20 cellular contexts compared by ENCODE assay signal in the genomic region with DNA sequence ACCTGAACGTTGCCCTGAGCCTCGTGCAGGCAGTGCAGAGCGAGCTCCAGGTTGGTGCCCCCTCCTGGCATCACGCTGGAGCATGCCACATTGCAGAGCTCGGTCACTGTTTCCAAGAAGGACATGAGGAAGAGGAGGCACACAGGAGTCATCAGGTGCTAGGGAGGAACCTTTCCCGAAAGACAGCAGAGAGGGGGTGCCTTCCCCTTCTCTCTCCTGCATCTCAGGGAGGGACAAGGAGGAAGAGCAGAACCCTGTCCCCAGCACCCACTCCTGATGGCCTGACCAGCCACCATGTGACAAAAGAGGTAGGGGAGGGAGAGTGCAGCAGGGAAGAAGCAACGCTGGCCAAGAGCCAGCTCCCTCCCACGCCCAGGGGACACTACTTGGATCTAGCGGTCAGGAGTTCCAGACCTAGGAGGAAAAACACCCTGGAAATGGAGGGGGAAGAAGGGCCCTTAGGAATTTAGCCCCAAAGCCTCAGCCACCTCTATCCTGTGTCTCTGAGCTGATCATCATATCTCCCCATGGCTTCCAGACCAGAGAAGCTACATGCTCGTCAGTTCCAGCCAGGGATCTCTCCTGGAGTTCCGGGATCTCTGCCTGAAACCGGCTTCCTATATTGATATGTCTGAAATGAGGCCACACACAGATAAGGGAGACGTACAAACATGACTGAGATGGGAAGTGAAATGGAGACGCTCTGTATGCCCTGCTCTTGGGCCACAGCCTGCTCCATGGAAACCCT. TPM values are rescaled to one million over a fixed set of nuclear protein-coding genes. Genes with fewer than 3 reads are reported as not detected.
"Had no signal": no experiment of that assay in that cellular context is flagged by ENCODE, and none has a peak within 500 bp of the region (broad histone marks: within the 10 kb centered on the region; RNA-seq: fewer than 3 reads in every experiment).

No MANE protein-coding gene starts in this region.

- DNase-seq: activated CD4-positive, alpha-beta T cell treated with anti-CD3 and anti-CD28 coated beads for 36 hours; amygdala; dermis blood vessel endothelial cell; foreskin fibroblast; head of caudate nucleus; ovary; stimulated activated CD4-positive, alpha-beta T cell treated with anti-CD3 and anti-CD28 coated beads, Interleukin-15, amount 100 ng/mL, for 24 hours; stimulated activated CD4-positive, alpha-beta T cell treated with anti-CD3 and anti-CD28 coated beads, Interleukin-4, amount 100 ng/mL, for 4 hours; T-cell; T1000; tibial artery had no signal

- H3K27ac ChIP-seq: ovary, tibial artery, vagina had no signal

- ATAC-seq: activated CD4-positive, alpha-beta T cell treated with anti-CD3 and anti-CD28 coated beads for 36 hours; activated T-helper 17 cell treated with anti-CD3 and anti-CD28 coated beads, Interleukin-2, amount 50 U/mL, for 72 hours; esophagus mucosa; T-cell had no signal

- H3K27ac Mint-ChIP-seq: activated naive CD4-positive, alpha-beta T cell treated with anti-CD3 and anti-CD28 coated beads, Interleukin-2, amount 50 U/mL, for 24 hours; activated T-helper 17 cell treated with anti-CD3 and anti-CD28 coated beads, Interleukin-2, amount 50 U/mL, for 72 hours; brain; memory B cell; T-cell had no signal

- H3K4me1 ChIP-seq: tibial artery, vagina had no signal

- H3K4me3 ChIP-seq: ovary, tibial artery, vagina had no signal

- H3K36me3 Mint-ChIP-seq: activated naive CD4-positive, alpha-beta T cell treated with anti-CD3 and anti-CD28 coated beads, Interleukin-2, amount 50 U/mL, for 24 hours; brain; memory B cell; T-cell had no signal

- H3K27me3 ChIP-seq: ovary, vagina had no signal

- H3K36me3 ChIP-seq: ovary, tibial artery, vagina had no signal

- H3K9me3 ChIP-seq: ovary, tibial artery, vagina had no signal

- H3K9me3 Mint-ChIP-seq: activated naive CD4-positive, alpha-beta T cell treated with anti-CD3 and anti-CD28 coated beads, Interleukin-2, amount 50 U/mL, for 24 hours; activated T-helper 17 cell treated with anti-CD3 and anti-CD28 coated beads, Interleukin-2, amount 50 U/mL, for 72 hours; memory B cell; T-cell had no signal

RNA-seq across cellular contexts. Expression of a gene that starts 41.1 kb away (rescaled TPM):
- total RNA-seq: renal cortical epithelial cell, skeletal muscle tissue, vagina had no signal
- polyA plus RNA-seq: neural cell had no signal
